In the genomic region with DNA sequence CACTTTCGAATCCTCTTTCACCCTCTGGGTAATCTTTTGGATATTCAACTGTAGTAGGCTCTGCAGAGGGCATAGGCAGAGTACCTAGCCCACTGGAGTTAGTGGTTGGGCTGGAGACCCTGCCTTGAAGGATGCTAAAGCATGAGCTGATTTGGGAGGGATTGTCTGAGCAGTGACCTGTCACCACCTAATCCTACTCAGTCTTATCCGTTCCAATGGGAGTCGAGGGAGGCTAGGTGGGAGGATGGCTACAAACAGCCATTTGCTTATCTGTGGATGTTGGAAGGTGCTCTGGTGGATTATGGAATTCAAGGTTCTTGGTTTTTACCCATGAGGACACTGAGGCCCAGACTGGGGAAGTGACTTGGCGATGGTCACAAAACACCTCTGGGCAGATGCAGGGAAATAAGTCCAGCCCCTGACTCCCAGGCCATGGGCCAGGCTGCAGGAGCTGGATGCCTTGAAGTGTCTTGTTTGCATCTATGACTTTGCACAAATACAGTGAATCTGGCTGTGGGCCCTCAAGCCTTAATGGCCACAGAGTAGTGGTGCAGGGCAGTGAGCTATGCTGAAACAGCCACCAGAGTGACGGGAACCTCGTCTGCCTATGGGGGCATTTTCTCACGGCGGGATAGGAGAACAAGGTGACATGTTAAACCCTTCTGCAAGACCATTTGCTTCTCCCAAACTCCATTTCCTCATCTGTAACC, we compare ENCODE assay signal across 8 cellular contexts. TPM values are rescaled to one million over a fixed set of nuclear protein-coding genes. Genes with fewer than 3 reads are reported as not detected.
DNase-seq lines count a peak whose midpoint lies in the region; ATAC-seq and TF ChIP-seq lines count a peak whose summit lies in the region.

No MANE protein-coding gene starts in this region.

- H3K79me2 ChIP-seq in PC-9 (ENCODE audit: low read depth) = peaks cover 62% of the 10 kb centered on the region
- H3K79me2 ChIP-seq in parathyroid adenoma = peaks cover 46% of the 10 kb centered on the region

- H3K9ac ChIP-seq in endocrine pancreas (ENCODE audit: control insufficient read depth, insufficient read depth, low read length) (peak overlapping the region; percentile 87), parathyroid adenoma (no peak overlapping the region)

- no peaks in the 10 kb centered on the region; the same call in 1 of the 2 replicates for H4K20me1 ChIP-seq in PC-9 (ENCODE audit: insufficient read depth)

- H3K9me3 Mint-ChIP-seq in Calu3 (ENCODE audit: low read depth, unreplicated experiment) = no peaks in the 10 kb centered on the region

- peaks cover 57% of the 10 kb centered on the region for H3K36me3 Mint-ChIP-seq in Calu3 (ENCODE audit: insufficient read depth, unreplicated experiment)

- no peaks in the 10 kb centered on the region for H3K27me3 ChIP-seq in PC-9 (ENCODE audit: insufficient read depth, low read depth)
- no peaks in the 10 kb centered on the region for H3K27me3 ChIP-seq in endocrine pancreas (ENCODE audit: control insufficient read depth, insufficient read depth, low read length)
- H3K27me3 ChIP-seq in parathyroid adenoma (ENCODE audit: control insufficient read depth, insufficient read depth, low read length) = no peaks in the 10 kb centered on the region

- CTCF ChIA-PET in Calu3 (lab: Charles Lee) (no interaction called here), PC-9 (lab: Charles Lee) (no interaction called here)

- peak overlapping the region; percentile 66 for H3K4me3 Mint-ChIP-seq in Calu3 (ENCODE audit: low read depth, unreplicated experiment)

- H3K4me3 ChIP-seq in PC-9 (peak overlapping the region; percentile 80), endocrine pancreas (ENCODE audit: control insufficient read depth, insufficient read depth, low read length) (peak overlapping the region; percentile 58), parathyroid adenoma (ENCODE audit: low read depth, low read length) (peak overlapping the region; percentile 58)

- no peak for TF ChIP-seq CTCF in Calu3 (IDR thresholded peaks at IDR 0.05; ENCODE audit: unreplicated experiment)
- no peak for TF ChIP-seq CTCF in PC-9 (conservative IDR thresholded peaks at IDR 0.05)
- TF ChIP-seq CTCF in parathyroid adenoma (IDR thresholded peaks at IDR 0.05) = no peak

- H3K27ac ChIP-seq in PC-9 = 0 out of 2 replicates have a peak overlapping the region, but pooled peaks have one; percentile 35
- peak overlapping the region; percentile 96 for H3K27ac ChIP-seq in parathyroid adenoma

- peaks cover 16% of the 10 kb centered on the region; the same call in 1 of the 2 replicates for H3K36me3 ChIP-seq in PC-9 (ENCODE audit: low read depth)
- peaks cover 2% of the 10 kb centered on the region for H3K36me3 ChIP-seq in endocrine pancreas (ENCODE audit: control insufficient read depth, insufficient read depth, low read length)
- H3K36me3 ChIP-seq in parathyroid adenoma (ENCODE audit: control insufficient read depth, insufficient read depth, low read length) = no peaks in the 10 kb centered on the region

- no peaks in the 10 kb centered on the region for H3K27me3 Mint-ChIP-seq in Calu3 (ENCODE audit: unreplicated experiment)

- H3K4me1 Mint-ChIP-seq in Calu3 (ENCODE audit: low read depth, unreplicated experiment) = peaks cover 27% of the 10 kb centered on the region

- no peaks in the 10 kb centered on the region for H3K9me2 ChIP-seq in PC-9 (ENCODE audit: insufficient read depth)

- BruUV-seq in Calu3 (replicated peaks; lab: Mats Ljungman, UMichigan) (no TSS peak), PC-9 (replicated peaks; lab: Mats Ljungman, UMichigan) (no TSS peak)

- no peak overlapping the region for H2AFZ ChIP-seq in PC-9
- peak overlapping the region; percentile 97 for H2AFZ ChIP-seq in parathyroid adenoma

- no peak for ATAC-seq in HG03280 (IDR thresholded peaks at IDR 0.05; ENCODE audit: unreplicated experiment)

- H3K4me2 ChIP-seq in PC-9 (peak overlapping the region; percentile 84), parathyroid adenoma (ENCODE audit: low read length) (peak overlapping the region; percentile 1)

- DNase-seq in Calu3 (peak; percentile 4), PC-9 (no peak), SIG-M5 (lab: John Stamatoyannopoulos, UW) (no peak)
- DNase-seq in activated CD8-positive, alpha-beta memory T cell treated with anti-CD3 and anti-CD28 coated beads, Interleukin-2, amount 50 U/mL, for 48 hours = no peak
- no peak for DNase-seq in stimulated activated naive CD4-positive, alpha-beta T cell (lab: John Stamatoyannopoulos, UW)

- H3K27ac Mint-ChIP-seq in Calu3 (ENCODE audit: unreplicated experiment) = peak overlapping the region; percentile 77

- POLR2A ChIA-PET in PC-9 (lab: Charles Lee; ENCODE audit: unreplicated experiment) = no interaction called here

- intact Hi-C loops in Calu3 (cut with micrococcal nuclease; ENCODE audit: unreplicated experiment) (no loop called here), PC-9 (cut with micrococcal nuclease; ENCODE audit: unreplicated experiment) (loop anchor here (10.0 kb wide), 1 partner anchor 147 kb away; the partner anchor contains the start of gene RILPL1)

- H3K9me3 ChIP-seq in PC-9 (ENCODE audit: insufficient read depth, low read depth) (no peaks in the 10 kb centered on the region), endocrine pancreas (ENCODE audit: control insufficient read depth, low read length) (no peaks in the 10 kb centered on the region), parathyroid adenoma (ENCODE audit: control insufficient read depth, low read length) (no peaks in the 10 kb centered on the region)

- H3K4me1 ChIP-seq in PC-9 (replicated peaks; ENCODE audit: insufficient read depth) (peaks cover 32% of the 10 kb centered on the region), endocrine pancreas (ENCODE audit: control insufficient read depth, insufficient read depth, low read length) (no peaks in the 10 kb centered on the region), parathyroid adenoma (peaks cover 18% of the 10 kb centered on the region)

- H3F3A ChIP-seq in PC-9 (ENCODE audit: insufficient read depth, low read depth) = peaks cover 50% of the 10 kb centered on the region

RNA-seq across cellular contexts. Expression of gene KMT5A, which starts 3.7 kb away (rescaled TPM):
- total RNA-seq in Calu3 (2022) (83.5 and 92.6 TPM in 2 replicates), PC-9 (2021) (43.7 and 54.2 TPM in 2 replicates)

RNA-seq across cellular contexts. Expression of gene SBNO1, which starts 23.0 kb away (rescaled TPM):
- total RNA-seq in Calu3 (2022) (60.8 and 62.7 TPM in 2 replicates), PC-9 (2021) (31.9 and 43.1 TPM in 2 replicates)

RNA-seq across cellular contexts. Expression of gene RILPL2, which starts 48.8 kb away (rescaled TPM):
- 2.4 and 2.8 TPM in 2 replicates for total RNA-seq in Calu3 (2022)
- 3.6 and 4.3 TPM in 2 replicates for total RNA-seq in PC-9 (2021)
